In the genomic region with DNA sequence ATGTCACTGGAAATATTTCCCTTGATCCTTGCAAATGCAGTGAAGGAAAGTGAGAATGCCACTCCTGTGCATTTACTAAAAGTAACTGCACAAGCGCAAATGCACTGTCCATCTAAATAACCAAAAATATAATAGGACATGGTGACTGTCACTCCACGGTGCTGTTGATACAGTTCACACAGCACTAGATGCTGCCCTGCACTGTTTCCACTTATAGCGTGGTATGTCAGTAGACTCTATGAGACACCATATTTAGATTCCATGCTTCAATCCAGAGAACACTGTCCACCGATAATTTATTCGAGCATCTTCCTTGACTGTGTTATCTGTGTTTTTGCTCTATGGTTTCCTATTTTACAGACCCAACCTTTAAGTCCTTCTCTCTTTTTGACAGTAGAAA, we compare ENCODE assay signal across 16 cellular contexts.
DNase-seq lines count a peak whose midpoint lies in the region; ATAC-seq and TF ChIP-seq lines count a peak whose summit lies in the region.
"Had no signal": no experiment of that assay in that cellular context is flagged by ENCODE, and none has a peak within 500 bp of the region (broad histone marks: within the 10 kb centered on the region; RNA-seq: fewer than 3 reads in every experiment).

No MANE protein-coding gene starts in this region.

- no peak overlapping the region for H4K8ac ChIP-seq in IMR-90 (ENCODE audit: low read depth in 2 of 2, low read length in 2 of 2)

- peaks cover 27 to 94% (median 76%) of the 10 kb centered on the region in 4 donors for H3K4me1 Mint-ChIP-seq in CD4-positive, CD25-positive, alpha-beta regulatory T cell
- peaks cover 92% of the 10 kb centered on the region for H3K4me1 Mint-ChIP-seq in activated naive CD8-positive, alpha-beta T cell treated with anti-CD3 and anti-CD28 coated beads, Interleukin-2, amount 50 U/mL, for 24 hours
- H3K4me1 Mint-ChIP-seq in naive thymus-derived CD8-positive, alpha-beta T cell: peaks cover 54 to 100% (median 90%) of the 10 kb centered on the region in 4 donors

- H3K4me2 ChIP-seq in IMR-90 (ENCODE audit: low read depth, low read length): no peak overlapping the region

- peak overlapping the region; percentile 88 for H3K27ac ChIP-seq in CD4-positive, CD25-positive, alpha-beta regulatory T cell (ENCODE audit: insufficient read depth, low read length, poor library complexity, severe bottlenecking)
- no peak overlapping the region for H3K27ac ChIP-seq in IMR-90 (ENCODE audit: insufficient read depth, low read length)
- H3K27ac ChIP-seq: C4-2B, SK-N-MC had no signal

- no peaks in the 10 kb centered on the region for H3K27me3 Mint-ChIP-seq in CD4-positive, CD25-positive, alpha-beta regulatory T cell
- no peaks in the 10 kb centered on the region for H3K27me3 Mint-ChIP-seq in activated naive CD8-positive, alpha-beta T cell treated with anti-CD3 and anti-CD28 coated beads, Interleukin-2, amount 50 U/mL, for 24 hours
- H3K27me3 Mint-ChIP-seq in naive thymus-derived CD8-positive, alpha-beta T cell: no peaks in the 10 kb centered on the region

- H3K4me1 ChIP-seq in CD4-positive, CD25-positive, alpha-beta regulatory T cell (ENCODE audit: control insufficient read depth, insufficient read depth, low read length, poor library complexity, severe bottlenecking): peaks cover 98% of the 10 kb centered on the region
- peaks cover 37% of the 10 kb centered on the region for H3K4me1 ChIP-seq in IMR-90 (ENCODE audit: control insufficient read depth, insufficient read depth, low read length)

- no peak overlapping the region; the same call in 2 of the 3 replicates for H2BK15ac ChIP-seq in IMR-90 (ENCODE audit: low read depth, low read length)

- 48% methylated on average over 2 of the region's 5 CpGs; no CpG with 5 or more reads in 1 of the 2 experiments for WGBS in IMR-90 (ENCODE audit: extremely low coverage in 2 of 2, insufficient read length in 1 of 2), 2 experiments

- ATAC-seq in CD4-positive, CD25-positive, alpha-beta regulatory T cell (ENCODE audit: low read depth in 2 of 2): no peak
- ATAC-seq in IMR-90 (ENCODE audit: low read depth) (no peak), GM18867 (IDR thresholded peaks at IDR 0.05; ENCODE audit: unreplicated experiment) (no peak)
- ATAC-seq in activated naive CD8-positive, alpha-beta T cell treated with anti-CD3 and anti-CD28 coated beads, Interleukin-2, amount 50 U/mL, for 24 hours: no peak
- ATAC-seq in naive thymus-derived CD8-positive, alpha-beta T cell: no peak

- no peak for TF ChIP-seq POLR2A in IMR-90 (IDR thresholded peaks at IDR 0.05; ENCODE audit: low read depth, low read length)

- H3K79me1 ChIP-seq in IMR-90 (ENCODE audit: low read depth in 1 of 2, low read length in 2 of 2): peaks cover 26 to 79% of the 10 kb centered on the region in 2 experiments

- BruUV-seq in IMR-90 (replicated peaks; lab: Mats Ljungman, UMichigan): no TSS peak

- TF ChIP-seq RAD21 in IMR-90 (IDR thresholded peaks at IDR 0.05; ENCODE audit: low read length): no peak

- no peak overlapping the region for H3K14ac ChIP-seq in IMR-90 (replicated peaks; ENCODE audit: low read depth, low read length)

- CTCF ChIA-PET in IMR-90 (lab: Yijun Ruan, JAX): interaction anchor here (0.6 to 1.0 kb wide), 3 partner anchors 29 to 126 kb away, joined by 3 read pairs; no protein-coding TSS in a partner anchor

- no peaks in the 10 kb centered on the region for H3K27me3 ChIP-seq in CD4-positive, CD25-positive, alpha-beta regulatory T cell (ENCODE audit: control insufficient read depth, insufficient read depth, low read length)
- H3K27me3 ChIP-seq in IMR-90 (ENCODE audit: control insufficient read depth, insufficient read depth, low read length): no peaks in the 10 kb centered on the region

- no peak overlapping the region for H2BK5ac ChIP-seq in IMR-90 (ENCODE audit: low read depth, low read length, poor library complexity, severe bottlenecking)

- H4K91ac ChIP-seq in IMR-90 (ENCODE audit: insufficient read depth, low read depth, low read length): no peak overlapping the region

- no peak overlapping the region for H3K4ac ChIP-seq in IMR-90 (ENCODE audit: low read depth, low read length)

- H2BK20ac ChIP-seq in IMR-90 (ENCODE audit: low read depth, low read length): no peak overlapping the region

- no peak overlapping the region for H2AK9ac ChIP-seq in IMR-90 (replicated peaks; ENCODE audit: low read depth, low read length, poor library complexity)

- peak overlapping the region; percentile 15; the same call in 1 of the 2 replicates for H4K5ac ChIP-seq in IMR-90 (ENCODE audit: low read depth, low read length)

- no peak overlapping the region for H3K56ac ChIP-seq in IMR-90 (ENCODE audit: extremely low read depth, insufficient read depth, low read length)

- in situ Hi-C loops in IMR-90 (cut with MboI; ENCODE audit: low sequenced_read_pairs): no loop called here

- POLR2A ChIA-PET in IMR-90 (lab: Charles Lee; ENCODE audit: unreplicated experiment): no interaction called here
- POLR2A ChIA-PET in naive thymus-derived CD8-positive, alpha-beta T cell (lab: Charles Lee): interaction anchor here (1.1 to 3.1 kb wide), 3 partner anchors 18 to 38 kb away, joined by 3 to 11 read pairs (median 4); no protein-coding TSS in a partner anchor

- H3K4me3 ChIP-seq in CD4-positive, CD25-positive, alpha-beta regulatory T cell (ENCODE audit: low read depth, low read length): peak overlapping the region; percentile 35
- no peak overlapping the region for H3K4me3 ChIP-seq in IMR-90 (ENCODE audit: insufficient read depth, low read depth, low read length)
- H3K4me3 ChIP-seq: SK-N-MC had no signal

- H3K9me3 ChIP-seq in CD4-positive, CD25-positive, alpha-beta regulatory T cell (ENCODE audit: control insufficient read depth in 2 of 2, low read length in 2 of 2): no peaks in the 10 kb centered on the region
- no peaks in the 10 kb centered on the region for H3K9me3 ChIP-seq in IMR-90 (ENCODE audit: control insufficient read depth, insufficient read depth, low read length)

- H3K23ac ChIP-seq in IMR-90 (ENCODE audit: low read depth, low read length): no peak overlapping the region

- H2AFZ ChIP-seq in IMR-90 (replicated peaks; ENCODE audit: low read length, poor library complexity): no peak overlapping the region

- peaks cover 0 to under 1% (median 0%) of the 10 kb centered on the region in 7 donors for H3K9me3 Mint-ChIP-seq in CD4-positive, CD25-positive, alpha-beta regulatory T cell
- no peaks in the 10 kb centered on the region for H3K9me3 Mint-ChIP-seq in activated naive CD8-positive, alpha-beta T cell treated with anti-CD3 and anti-CD28 coated beads, Interleukin-2, amount 50 U/mL, for 24 hours
- H3K9me3 Mint-ChIP-seq in naive thymus-derived CD8-positive, alpha-beta T cell: peaks cover 0 to 4% (median 0%) of the 10 kb centered on the region in 9 donors
- H3K9me3 Mint-ChIP-seq: nephron progenitor cell had no signal

- dilution Hi-C loops in IMR-90 (cut with HindIII; ENCODE audit: low sequenced_read_pairs, unreplicated experiment): no loop called here

- H3K36me3 Mint-ChIP-seq in CD4-positive, CD25-positive, alpha-beta regulatory T cell: peaks cover 4% of the 10 kb centered on the region
- H3K36me3 Mint-ChIP-seq in activated naive CD8-positive, alpha-beta T cell treated with anti-CD3 and anti-CD28 coated beads, Interleukin-2, amount 50 U/mL, for 24 hours (ENCODE audit: low read depth): peaks cover 1% of the 10 kb centered on the region
- peaks cover 0 to 8% (median 4%) of the 10 kb centered on the region in 3 donors for H3K36me3 Mint-ChIP-seq in naive thymus-derived CD8-positive, alpha-beta T cell

- H3K27ac Mint-ChIP-seq in CD4-positive, CD25-positive, alpha-beta regulatory T cell: peak overlapping the region; percentile 92 to 100 (median 92)
- peak overlapping the region; percentile 28 for H3K27ac Mint-ChIP-seq in activated naive CD8-positive, alpha-beta T cell treated with anti-CD3 and anti-CD28 coated beads, Interleukin-2, amount 50 U/mL, for 24 hours
- peak overlapping the region; percentile 91 to 99 (median 96) for H3K27ac Mint-ChIP-seq in naive thymus-derived CD8-positive, alpha-beta T cell

- DNase-seq in CD4-positive, CD25-positive, alpha-beta regulatory T cell: no peak
- DNase-seq in IMR-90: no peak
- DNase-seq in activated naive CD8-positive, alpha-beta T cell treated with anti-CD3 and anti-CD28 coated beads, Interleukin-2, amount 50 U/mL, for 24 hours: no peak
- no peak for DNase-seq in naive thymus-derived CD8-positive, alpha-beta T cell
- no peak for DNase-seq in middle frontal gyrus (ENCODE audit: extremely low spot score, low spot score)
- DNase-seq in NCI-H1694 (lab: John Stamatoyannopoulos, UW): no peak
- DNase-seq: caudate nucleus, DMS79 treated with DMSO at 0.1 percent for 48 hours, hypothalamus, Karpas-422, NCI-H1417 treated with DMSO at 0.1 percent for 48 hours, NCI-H446, nephron progenitor cell had no signal

- peaks cover 27% of the 10 kb centered on the region for H3K9me1 ChIP-seq in IMR-90 (ENCODE audit: insufficient read depth, low read length)

- H3K9ac ChIP-seq in IMR-90 (ENCODE audit: low read depth, low read length): no peak overlapping the region

- intact Hi-C loops in IMR-90 (cut with micrococcal nuclease): loop anchor here (10.0 kb wide), 1 partner anchor 162 kb away; no protein-coding TSS in a partner anchor

- no peak for TF ChIP-seq CTCF in IMR-90 (conservative IDR thresholded peaks at IDR 0.05; ENCODE audit: low read depth, low read length)

- H2BK120ac ChIP-seq in IMR-90 (ENCODE audit: low read depth, low read length): no peak overlapping the region

- H2AK5ac ChIP-seq in IMR-90 (ENCODE audit: low read depth, low read length): no peak overlapping the region

- no peaks in the 10 kb centered on the region for H3K36me3 ChIP-seq in CD4-positive, CD25-positive, alpha-beta regulatory T cell (ENCODE audit: control insufficient read depth, insufficient read depth, low read length)
- no peaks in the 10 kb centered on the region for H3K36me3 ChIP-seq in IMR-90 (ENCODE audit: control insufficient read depth, insufficient read depth, low read length)

- H3K18ac ChIP-seq in IMR-90 (ENCODE audit: low read depth, low read length): no peak overlapping the region; the same call in 1 of the 2 replicates

- no peaks in the 10 kb centered on the region for H4K20me1 ChIP-seq in IMR-90 (ENCODE audit: insufficient read depth, low read length)

- H3K4me3 Mint-ChIP-seq in CD4-positive, CD25-positive, alpha-beta regulatory T cell: peak overlapping the region; percentile 3 to 43 (median 20)
- H3K4me3 Mint-ChIP-seq in activated naive CD8-positive, alpha-beta T cell treated with anti-CD3 and anti-CD28 coated beads, Interleukin-2, amount 50 U/mL, for 24 hours: no peak overlapping the region
- peak overlapping the region in 9 of 10 donors; percentile 14 to 72 (median 48) for H3K4me3 Mint-ChIP-seq in naive thymus-derived CD8-positive, alpha-beta T cell
- H3K4me3 Mint-ChIP-seq: nephron progenitor cell had no signal

TF ChIP-seq in IMR-90, 13 proteins besides CTCF, POLR2A, EP300 and RAD21 (continues in another document):
- TF ChIP-seq BHLHE40 (IDR thresholded peaks at IDR 0.05; ENCODE audit: low read depth, low read length) (no peak), SMC3 (IDR thresholded peaks at IDR 0.05; ENCODE audit: low read depth, low read length) (no peak), MAZ (IDR thresholded peaks at IDR 0.05; ENCODE audit: borderline replicate concordance, low read depth, low read length) (no peak), MXI1 (IDR thresholded peaks at IDR 0.05; ENCODE audit: borderline replicate concordance, low read depth, low read length) (no peak), FOS (IDR thresholded peaks at IDR 0.05; ENCODE audit: low read depth, low read length) (no peak), MAFK (IDR thresholded peaks at IDR 0.05; ENCODE audit: low read depth, low read length) (no peak)

Comparison
In these comparisons a context has a peak if more than half of its experiments do, and no peak if none do; other contexts are left out.
1. H3K27ac Mint-ChIP-seq: peak in every context shown above with its lines; median percentile 96 in naive thymus-derived CD8-positive, alpha-beta T cell; 92 in CD4-positive, CD25-positive, alpha-beta regulatory T cell; 28 in activated naive CD8-positive, alpha-beta T cell treated with anti-CD3 and anti-CD28 coated beads, Interleukin-2, amount 50 U/mL, for 24 hours.